In the genomic region with DNA sequence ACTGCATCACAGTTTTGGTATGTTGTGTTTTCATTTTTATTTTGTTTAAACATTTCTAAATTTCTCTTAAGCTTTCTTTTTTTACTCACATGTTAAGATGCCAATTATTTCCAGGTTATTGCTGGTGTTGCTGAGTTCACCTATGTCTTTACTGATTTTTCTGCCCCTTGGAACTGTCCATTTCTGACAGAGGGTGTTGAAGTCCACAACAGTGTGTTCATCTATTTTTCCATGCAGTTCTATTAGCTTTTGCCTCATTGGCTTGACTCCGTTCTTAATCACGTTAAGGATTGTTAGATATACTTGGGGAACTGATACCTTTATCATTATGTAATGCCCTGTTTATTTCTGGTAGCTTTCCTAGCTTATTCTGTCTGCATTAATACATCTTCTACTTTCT, we compare ENCODE assay signal across 41 cellular contexts.
"Had no signal": no experiment of that assay in that cellular context is flagged by ENCODE, and none has a peak within 500 bp of the region (broad histone marks: within the 10 kb centered on the region; RNA-seq: fewer than 3 reads in every experiment).

No MANE protein-coding gene starts in this region.

- H3K9me3 ChIP-seq: adrenal gland, ascending aorta, body of pancreas, breast epithelium had no signal

- FAIRE-seq: astrocyte, bronchial epithelial cell had no signal

- H3K4me1 ChIP-seq: adrenal gland, ascending aorta, body of pancreas, breast epithelium had no signal

- H3K9me3 Mint-ChIP-seq: activated naive CD4-positive, alpha-beta T cell treated with anti-CD3 and anti-CD28 coated beads for 36 hours; activated naive CD4-positive, alpha-beta T cell treated with anti-CD3 and anti-CD28 coated beads, Interleukin-2, amount 10 ng/mL, durations not matched to agents 7 days and 5 days; activated naive CD4-positive, alpha-beta T cell treated with anti-CD3 and anti-CD28 coated beads, Interleukin-2, amount 50 U/mL, for 24 hours; activated naive CD4-positive, alpha-beta T cell treated with anti-CD3 and anti-CD28 coated beads, Interleukin-2, amount 50 U/mL, for 72 hours; activated naive CD8-positive, alpha-beta T cell treated with anti-CD3 and anti-CD28 coated beads for 36 hours; activated naive CD8-positive, alpha-beta T cell treated with anti-CD3 and anti-CD28 coated beads, Interleukin-2, amount 10 ng/mL, durations not matched to agents 7 days and 5 days; activated naive CD8-positive, alpha-beta T cell treated with anti-CD3 and anti-CD28 coated beads, Interleukin-2, amount 50 U/mL, for 24 hours; activated T-cell treated with anti-CD3 and anti-CD28 coated beads, Interleukin-2, amount 50 U/mL, for 24 hours; activated T-cell treated with anti-CD3 and anti-CD28 coated beads, Interleukin-2, amount 50 U/mL, for 4 hours; activated T-cell treated with anti-CD3 and anti-CD28 coated beads, Interleukin-2, amount 50 U/mL, for 72 hours; activated T-helper 1 cell treated with anti-CD3 and anti-CD28 coated beads, Interleukin-12 subunit alpha, Interleukin-12 subunit beta, Interleukin-2, Interleukin-4 antibody, amounts not matched to agents 30 ng/mL and 10 ng/mL and 1 ng/mL, durations not matched to agents 14 hours and 24 hours and 36 hours; activated T-helper 17 cell treated with anti-CD3 and anti-CD28 coated beads, Interleukin-2, amount 50 U/mL, for 72 hours; activated T-helper 2 cell treated with anti-CD3 and anti-CD28 coated beads, Interferon-gamma antibody, Interleukin-2, Interleukin-4, amounts not matched to agents 10 μg/mL and 5 μg/mL and 100 μg/mL, durations not matched to agents 14 hours and 24 hours and 36 hours had no signal

- H3K27me3 Mint-ChIP-seq: activated naive CD4-positive, alpha-beta T cell treated with anti-CD3 and anti-CD28 coated beads, Interleukin-2, amount 10 ng/mL, durations not matched to agents 7 days and 5 days; activated naive CD8-positive, alpha-beta T cell treated with anti-CD3 and anti-CD28 coated beads, Interleukin-2, amount 10 ng/mL, durations not matched to agents 7 days and 5 days; activated T-cell treated with anti-CD3 and anti-CD28 coated beads, Interleukin-2, amount 50 U/mL, for 24 hours; central memory CD8-positive, alpha-beta T cell had no signal

- H3K4me1 Mint-ChIP-seq: activated naive CD4-positive, alpha-beta T cell treated with anti-CD3 and anti-CD28 coated beads, Interleukin-2, amount 10 ng/mL, durations not matched to agents 7 days and 5 days; activated naive CD4-positive, alpha-beta T cell treated with anti-CD3 and anti-CD28 coated beads, Interleukin-2, amount 50 U/mL, for 24 hours; activated naive CD8-positive, alpha-beta T cell treated with anti-CD3 and anti-CD28 coated beads for 36 hours; activated naive CD8-positive, alpha-beta T cell treated with anti-CD3 and anti-CD28 coated beads, Interleukin-2, amount 10 ng/mL, durations not matched to agents 7 days and 5 days; activated naive CD8-positive, alpha-beta T cell treated with anti-CD3 and anti-CD28 coated beads, Interleukin-2, amount 50 U/mL, for 24 hours; activated T-helper 17 cell treated with anti-CD3 and anti-CD28 coated beads, Interleukin-2, amount 50 U/mL, for 72 hours; brain; central memory CD8-positive, alpha-beta T cell had no signal

- H3K4me3 Mint-ChIP-seq: activated naive CD4-positive, alpha-beta T cell treated with anti-CD3 and anti-CD28 coated beads for 36 hours; activated naive CD4-positive, alpha-beta T cell treated with anti-CD3 and anti-CD28 coated beads, Interleukin-2, amount 10 ng/mL, durations not matched to agents 7 days and 5 days; activated naive CD4-positive, alpha-beta T cell treated with anti-CD3 and anti-CD28 coated beads, Interleukin-2, amount 50 U/mL, for 24 hours; activated naive CD8-positive, alpha-beta T cell; activated naive CD8-positive, alpha-beta T cell treated with anti-CD3 and anti-CD28 coated beads for 36 hours; activated naive CD8-positive, alpha-beta T cell treated with anti-CD3 and anti-CD28 coated beads, Interleukin-2, amount 10 ng/mL, durations not matched to agents 7 days and 5 days; activated naive CD8-positive, alpha-beta T cell treated with anti-CD3 and anti-CD28 coated beads, Interleukin-2, amount 50 U/mL, for 24 hours; activated T-cell treated with anti-CD3 and anti-CD28 coated beads, Interleukin-2, amount 50 U/mL, for 24 hours; activated T-cell treated with anti-CD3 and anti-CD28 coated beads, Interleukin-2, amount 50 U/mL, for 4 hours; activated T-cell treated with anti-CD3 and anti-CD28 coated beads, Interleukin-2, amount 50 U/mL, for 72 hours; activated T-helper 1 cell treated with anti-CD3 and anti-CD28 coated beads, Interleukin-12 subunit alpha, Interleukin-12 subunit beta, Interleukin-2, Interleukin-4 antibody, amounts not matched to agents 30 ng/mL and 10 ng/mL and 1 ng/mL, durations not matched to agents 14 hours and 24 hours and 36 hours; activated T-helper 17 cell treated with anti-CD3 and anti-CD28 coated beads, Interleukin-2, amount 50 U/mL, for 72 hours; brain; central memory CD8-positive, alpha-beta T cell had no signal

- H3K27ac Mint-ChIP-seq: activated naive CD4-positive, alpha-beta T cell treated with anti-CD3 and anti-CD28 coated beads for 36 hours; activated naive CD4-positive, alpha-beta T cell treated with anti-CD3 and anti-CD28 coated beads, Interleukin-2, amount 50 U/mL, for 24 hours; activated naive CD4-positive, alpha-beta T cell treated with anti-CD3 and anti-CD28 coated beads, Interleukin-2, amount 50 U/mL, for 72 hours; activated naive CD8-positive, alpha-beta T cell; activated naive CD8-positive, alpha-beta T cell treated with anti-CD3 and anti-CD28 coated beads for 36 hours; activated naive CD8-positive, alpha-beta T cell treated with anti-CD3 and anti-CD28 coated beads, Interleukin-2, amount 10 ng/mL, durations not matched to agents 7 days and 5 days; activated naive CD8-positive, alpha-beta T cell treated with anti-CD3 and anti-CD28 coated beads, Interleukin-2, amount 50 U/mL, for 24 hours; activated T-cell treated with anti-CD3 and anti-CD28 coated beads, Interleukin-2, amount 50 U/mL, for 24 hours; activated T-cell treated with anti-CD3 and anti-CD28 coated beads, Interleukin-2, amount 50 U/mL, for 72 hours; activated T-helper 1 cell treated with anti-CD3 and anti-CD28 coated beads, Interleukin-12 subunit alpha, Interleukin-12 subunit beta, Interleukin-2, Interleukin-4 antibody, amounts not matched to agents 30 ng/mL and 10 ng/mL and 1 ng/mL, durations not matched to agents 14 hours and 24 hours and 36 hours; activated T-helper 17 cell treated with anti-CD3 and anti-CD28 coated beads, Interleukin-2, amount 50 U/mL, for 72 hours; activated T-helper 2 cell treated with anti-CD3 and anti-CD28 coated beads, Interferon-gamma antibody, Interleukin-2, Interleukin-4, amounts not matched to agents 10 μg/mL and 5 μg/mL and 100 μg/mL, durations not matched to agents 14 hours and 24 hours and 36 hours; brain had no signal

- H3K27ac ChIP-seq: adrenal gland, ascending aorta, body of pancreas, brain microvascular endothelial cell, breast epithelium, cardiac muscle cell had no signal

- ATAC-seq: activated naive CD4-positive, alpha-beta T cell treated with anti-CD3 and anti-CD28 coated beads, Interleukin-2, amount 50 U/mL, for 72 hours; activated naive CD8-positive, alpha-beta T cell treated with anti-CD3 and anti-CD28 coated beads, Interleukin-2, amount 50 U/mL, for 24 hours; activated T-cell treated with anti-CD3 and anti-CD28 coated beads, Interleukin-2, amount 50 U/mL, for 4 hours; activated T-cell treated with anti-CD3 and anti-CD28 coated beads, Interleukin-2, amount 50 U/mL, for 72 hours; activated T-helper 17 cell treated with anti-CD3 and anti-CD28 coated beads, Interleukin-2, amount 50 U/mL, for 72 hours; body of pancreas had no signal

- H3K36me3 Mint-ChIP-seq: activated naive CD4-positive, alpha-beta T cell treated with anti-CD3 and anti-CD28 coated beads, Interleukin-2, amount 10 ng/mL, durations not matched to agents 7 days and 5 days; activated naive CD4-positive, alpha-beta T cell treated with anti-CD3 and anti-CD28 coated beads, Interleukin-2, amount 50 U/mL, for 24 hours; activated naive CD4-positive, alpha-beta T cell treated with anti-CD3 and anti-CD28 coated beads, Interleukin-2, amount 50 U/mL, for 72 hours; activated naive CD8-positive, alpha-beta T cell; activated naive CD8-positive, alpha-beta T cell treated with anti-CD3 and anti-CD28 coated beads for 36 hours; activated naive CD8-positive, alpha-beta T cell treated with anti-CD3 and anti-CD28 coated beads, Interleukin-2, amount 10 ng/mL, durations not matched to agents 7 days and 5 days; brain had no signal

- H3K4me3 ChIP-seq: adrenal gland, ascending aorta, body of pancreas, breast epithelium, cardiac muscle cell had no signal

- DNase-seq: activated effector memory CD4-positive, alpha-beta T cell treated with anti-CD3 and anti-CD28 coated beads, Interleukin-2, amount 50 U/mL, for 16 hours; activated effector memory CD4-positive, alpha-beta T cell treated with Interleukin-2 at 50 U/mL for 16 hours; activated gamma-delta T cell; activated gamma-delta T cell treated with Interleukin-2 at 50 U/mL for 16 hours; activated naive CD4-positive, alpha-beta T cell; activated naive CD4-positive, alpha-beta T cell treated with anti-CD3 and anti-CD28 coated beads for 36 hours; activated naive CD4-positive, alpha-beta T cell treated with anti-CD3 and anti-CD28 coated beads, Interleukin-2, amount 10 ng/mL, durations not matched to agents 7 days and 5 days; activated naive CD4-positive, alpha-beta T cell treated with anti-CD3 and anti-CD28 coated beads, Interleukin-2, amount 50 U/mL, for 16 hours; activated naive CD4-positive, alpha-beta T cell treated with Interleukin-2 at 50 U/mL for 16 hours; activated naive CD8-positive, alpha-beta T cell treated with anti-CD3 and anti-CD28 coated beads for 36 hours; activated naive CD8-positive, alpha-beta T cell treated with anti-CD3 and anti-CD28 coated beads, Interleukin-2, amount 10 ng/mL, durations not matched to agents 7 days and 5 days; activated naive CD8-positive, alpha-beta T cell treated with anti-CD3 and anti-CD28 coated beads, Interleukin-2, amount 50 U/mL, for 24 hours; activated T-cell treated with anti-CD3 and anti-CD28 coated beads for 4 hours; activated T-cell treated with anti-CD3 and anti-CD28 coated beads, Interleukin-2, amount 50 U/mL, for 1 hour; activated T-cell treated with anti-CD3 and anti-CD28 coated beads, Interleukin-2, amount 50 U/mL, for 24 hours; activated T-cell treated with anti-CD3 and anti-CD28 coated beads, Interleukin-2, amount 50 U/mL, for 4 hours; activated T-cell treated with anti-CD3 and anti-CD28 coated beads, Interleukin-2, amount 50 U/mL, for 48 hours; activated T-cell treated with anti-CD3 and anti-CD28 coated beads, Interleukin-2, amount 50 U/mL, for 72 hours; adrenal gland; amniotic stem cell; amygdala; anterior cingulate cortex; aorta; body of pancreas; brain microvascular endothelial cell; caudate nucleus; central memory CD4-positive, alpha-beta T cell; cerebellar nuclear complex had no signal

- H3K27me3 ChIP-seq: adrenal gland, ascending aorta, brain microvascular endothelial cell, cardiac muscle cell had no signal

- H3K36me3 ChIP-seq: adrenal gland, ascending aorta, brain microvascular endothelial cell, breast epithelium, cardiac muscle cell had no signal
